In genomic region chr9:136020671-136021070, GRCh38 we compare ENCODE assay signal across 1 cellular context.
TF ChIP-seq lines count a peak whose summit lies in the region.

No MANE protein-coding gene starts in this region.

TF ChIP-seq in K562, 482 proteins besides CTCF, POLR2A, EP300 and RAD21:
- TF ChIP-seq ZNF316 (IDR thresholded peaks at IDR 0.05) (peak; percentile 8; the same call in 1 of the 2 replicates), POLR2H (tag; IDR thresholded peaks at IDR 0.05; ENCODE audit: low read depth) (no peak)
TF ChIP-seq in K562: peak in this region for 1.
